Comparison of ENCODE assay signal across 8 cellular contexts in the genomic region with DNA sequence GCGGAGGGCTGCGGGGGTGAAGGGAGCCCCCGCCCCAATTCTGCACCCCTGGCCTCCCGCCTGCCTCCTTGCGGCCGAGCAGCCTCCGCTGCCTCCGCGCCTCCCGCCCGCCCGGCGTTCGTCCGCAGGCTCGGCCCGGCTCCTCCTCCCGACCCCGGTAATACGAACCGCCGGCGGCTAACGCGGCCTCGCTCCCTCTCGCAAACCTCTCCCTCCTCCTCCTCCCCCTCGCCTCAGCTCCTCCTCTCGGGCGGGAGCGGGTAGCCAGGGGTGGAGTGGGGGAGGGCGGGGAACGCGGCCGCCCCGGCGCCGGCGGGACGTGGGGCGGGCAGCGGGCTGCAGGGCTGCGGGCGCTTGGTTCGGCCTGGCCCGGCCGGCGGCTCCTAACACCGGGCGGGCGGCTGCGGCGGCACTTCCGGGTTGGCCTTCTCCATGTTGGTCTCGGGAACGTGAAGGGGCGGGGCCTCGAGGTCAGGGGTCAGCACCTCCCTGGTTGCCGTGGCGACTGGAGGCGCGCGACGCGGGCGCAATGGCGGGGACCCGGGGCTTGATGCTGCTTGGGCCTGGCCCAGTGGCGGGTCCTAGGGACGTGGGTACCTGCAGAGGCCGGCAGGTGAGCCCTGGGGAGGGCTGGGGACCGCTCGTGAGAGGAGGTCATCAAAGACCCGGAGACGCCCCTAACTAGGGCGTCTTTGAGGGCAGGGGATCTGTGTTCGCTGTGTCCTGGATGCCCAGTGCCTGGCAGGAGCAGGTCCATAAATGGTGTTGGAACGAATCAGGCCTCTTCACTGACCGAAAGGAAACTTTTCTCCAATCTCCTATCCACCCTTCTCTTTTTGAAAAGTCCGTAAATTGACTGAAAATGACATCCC. TPM values are rescaled to one million over a fixed set of nuclear protein-coding genes. Genes with fewer than 3 reads are reported as not detected.
DNase-seq lines count a peak whose midpoint lies in the region; FAIRE-seq and TF ChIP-seq lines count a peak whose summit lies in the region.

A gene with protein sequence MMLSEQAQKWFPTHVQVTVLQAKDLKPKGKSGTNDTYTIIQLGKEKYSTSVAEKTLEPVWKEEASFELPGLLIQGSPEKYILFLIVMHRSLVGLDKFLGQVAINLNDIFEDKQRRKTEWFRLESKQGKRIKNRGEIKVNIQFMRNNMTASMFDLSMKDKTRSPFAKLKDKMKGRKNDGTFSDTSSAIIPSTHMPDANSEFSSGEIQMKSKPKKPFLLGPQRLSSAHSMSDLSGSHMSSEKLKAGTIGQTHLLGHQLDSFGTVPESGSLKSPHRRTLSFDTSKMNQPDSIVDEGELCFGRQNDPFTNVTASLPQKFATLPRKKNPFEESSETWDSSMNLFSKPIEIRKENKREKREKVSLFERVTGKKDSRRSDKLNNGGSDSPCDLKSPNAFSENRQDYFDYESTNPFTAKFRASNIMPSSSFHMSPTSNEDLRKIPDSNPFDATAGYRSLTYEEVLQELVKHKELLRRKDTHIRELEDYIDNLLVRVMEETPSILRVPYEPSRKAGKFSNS (minus strand): TSS at position 451 of the 872 bp plus-strand sequence. CDS start 778 bp downstream, outside the sequence.

- TF ChIP-seq CTCF in LNCaP clone FGC (IDR thresholded peaks at IDR 0.05; ENCODE audit: control insufficient read depth, extremely low read depth, insufficient read depth): peak; percentile 41

- peak within 1 kb of the TSS; percentile 76 for H2BK5ac ChIP-seq in neuronal stem cell (ENCODE audit: low read length)

- no peak within 1 kb of the TSS for H3K14ac ChIP-seq in neuronal stem cell (ENCODE audit: low read length)

- H3K9ac ChIP-seq in neuronal stem cell (ENCODE audit: low read depth, low read length, poor library complexity) (peak within 1 kb of the TSS; percentile 96), subcutaneous abdominal adipose tissue (ENCODE audit: low read length in 5 of 5) (peak within 1 kb of the TSS in 4 of 5 donors; percentile 84 to 91 (median 88))

- H3K4me1 ChIP-seq in neuronal stem cell (ENCODE audit: control insufficient read depth in 2 of 2, insufficient read depth in 1 of 2, low read depth in 1 of 2, low read length in 2 of 2) (peaks cover 3 to 10% of the 10 kb centered on the region in 2 donors), subcutaneous abdominal adipose tissue (ENCODE audit: control insufficient read depth in 5 of 5, insufficient read depth in 5 of 5, low read length in 5 of 5) (peaks cover 2 to 31% (median 25%) of the 10 kb centered on the region in 5 donors)

- DNase-seq in GDM1 (lab: John Stamatoyannopoulos, UW): peak; percentile 83
- peak; percentile 75 for DNase-seq in H54 (ENCODE audit: insufficient read length, low spot score)
- peak; percentile 79 for DNase-seq in LNCaP clone FGC (ENCODE audit: low read depth)
- peak; percentile 94 for DNase-seq in activated gamma-delta T cell treated with anti-CD3 and anti-CD28 coated beads, Interleukin-2, amount 50 U/mL, for 16 hours (ENCODE audit: low read depth)
- DNase-seq in foreskin melanocyte: peak; percentile 78
- DNase-seq in neuronal stem cell (ENCODE audit: low spot score): peak; percentile 92

- no peak within 1 kb of the TSS for H2BK12ac ChIP-seq in neuronal stem cell (ENCODE audit: low read length)

- WGBS in neuronal stem cell (ENCODE audit: extremely low coverage in 2 of 2, insufficient read length in 2 of 2, insufficient replicate concordance in 1 of 2), 2 donors: no CpG with 5 or more reads among the region's 80 CpGs

- H2BK15ac ChIP-seq in neuronal stem cell (ENCODE audit: low read length): peak within 1 kb of the TSS; percentile 2

- H3K9me3 ChIP-seq in neuronal stem cell (replicated peaks in 1 of 2; ENCODE audit: control insufficient read depth in 2 of 2, insufficient read depth in 1 of 2, low read depth in 1 of 2, low read length in 2 of 2): no peaks in the 10 kb centered on the region
- H3K9me3 ChIP-seq in subcutaneous abdominal adipose tissue (ENCODE audit: control insufficient read depth in 5 of 5, low read length in 5 of 5): no peaks in the 10 kb centered on the region

- no peak within 1 kb of the TSS for H2BK120ac ChIP-seq in neuronal stem cell (ENCODE audit: low read depth, low read length)

- H3K4me3 ChIP-seq in LNCaP clone FGC (ENCODE audit: low read depth, low read length) (peak within 1 kb of the TSS; percentile 75), neuronal stem cell (ENCODE audit: low read length in 2 of 2) (peak within 1 kb of the TSS; percentile 79 to 87), subcutaneous abdominal adipose tissue (ENCODE audit: low read depth in 1 of 5, low read length in 5 of 5) (peak within 1 kb of the TSS; percentile 63 to 95 (median 87))

- H3K18ac ChIP-seq in neuronal stem cell (ENCODE audit: low read length): peak within 1 kb of the TSS; percentile 95

- H2AK5ac ChIP-seq in neuronal stem cell (ENCODE audit: low read depth, low read length): no peak within 1 kb of the TSS

- H3K27me3 ChIP-seq in neuronal stem cell (ENCODE audit: control insufficient read depth in 3 of 3, insufficient read depth in 3 of 3, low read depth in 1 of 3, low read length in 3 of 3): no peaks in the 10 kb centered on the region
- H3K27me3 ChIP-seq in subcutaneous abdominal adipose tissue (ENCODE audit: control insufficient read depth in 5 of 5, insufficient read depth in 4 of 5, low read length in 5 of 5): no peaks in the 10 kb centered on the region

- H3K27ac ChIP-seq in neuronal stem cell (replicated peaks; ENCODE audit: low read length): peak within 1 kb of the TSS; percentile 97
- peak within 1 kb of the TSS; percentile 76 for H3K27ac ChIP-seq in subcutaneous abdominal adipose tissue (ENCODE audit: low read depth, low read length)

- no peak within 1 kb of the TSS for H4K8ac ChIP-seq in neuronal stem cell (ENCODE audit: low read depth, low read length)

- peak; percentile 60 for TF ChIP-seq POLR2A in H54 (IDR thresholded peaks at IDR 0.05; ENCODE audit: low read depth, low read length)
- TF ChIP-seq POLR2A in Raji (IDR thresholded peaks at IDR 0.05; ENCODE audit: insufficient read depth, low read depth, low read length): peak; percentile 58; the same call in 1 of the 2 replicates

- H3K36me3 ChIP-seq in neuronal stem cell (replicated peaks in 1 of 2; ENCODE audit: control insufficient read depth in 2 of 2, insufficient read depth in 2 of 2, low read length in 2 of 2) (no peaks in the 10 kb centered on the region), subcutaneous abdominal adipose tissue (ENCODE audit: control insufficient read depth in 5 of 5, insufficient read depth in 5 of 5, low read length in 5 of 5) (no peaks in the 10 kb centered on the region)

- H3K23ac ChIP-seq in neuronal stem cell (ENCODE audit: low read depth, low read length, poor library complexity): peak within 1 kb of the TSS; percentile 58

- no peak within 1 kb of the TSS for H4K91ac ChIP-seq in neuronal stem cell (ENCODE audit: low read depth, low read length, poor library complexity)

- FAIRE-seq in H54 (lab: Jason Lieb, UNC): no peak

- peak within 1 kb of the TSS; percentile 92 for H2AFZ ChIP-seq in neuronal stem cell (ENCODE audit: low read length)

- no peaks in the 10 kb centered on the region for H3K79me1 ChIP-seq in neuronal stem cell (ENCODE audit: low read depth, low read length)

- peak within 1 kb of the TSS; percentile 81 for H3K4me2 ChIP-seq in neuronal stem cell (ENCODE audit: insufficient read depth, low read length, poor library complexity, severe bottlenecking)

- no peak within 1 kb of the TSS for H3K4ac ChIP-seq in neuronal stem cell (ENCODE audit: low read length)

RNA-seq across cellular contexts. Expression of the gene that starts here (rescaled TPM):
- 31.5 TPM for polyA plus RNA-seq in neuronal stem cell (2013, experiment 1 of 2)
- 33.9 TPM for polyA plus RNA-seq in neuronal stem cell (2013, experiment 2 of 2)

Comparison
In these comparisons a context has a peak if more than half of its experiments do, and no peak if none do; other contexts are left out.
1. Peak in every context shown above with its lines: DNase-seq, H3K4me3 ChIP-seq and H3K27ac ChIP-seq.